9 cellular contexts compared by ENCODE assay signal in genomic region chr4:338759-339097, GRCh38. TPM values are rescaled to one million over a fixed set of nuclear protein-coding genes. Genes with fewer than 3 reads are reported as not detected.
DNase-seq lines count a peak whose midpoint lies in the region; ATAC-seq and TF ChIP-seq lines count a peak whose summit lies in the region.
"Had no signal": no experiment of that assay in that cellular context is flagged by ENCODE, and none has a peak within 500 bp of the region (broad histone marks: within the 10 kb centered on the region; RNA-seq: fewer than 3 reads in every experiment).

No MANE protein-coding gene starts in this region.

- peaks cover 24% of the 10 kb centered on the region for H3K9me3 ChIP-seq in upper lobe of right lung

- H3K9me3 Mint-ChIP-seq in activated naive CD4-positive, alpha-beta T cell treated with anti-CD3 and anti-CD28 coated beads, Interleukin-2, amount 10 ng/mL, durations not matched to agents 7 days and 5 days: peaks cover 62% of the 10 kb centered on the region
- H3K9me3 Mint-ChIP-seq in memory B cell: peaks cover 10% of the 10 kb centered on the region

- H3K36me3 ChIP-seq in brain microvascular endothelial cell (replicated peaks): peaks cover under 1% of the 10 kb centered on the region
- H3K36me3 ChIP-seq in upper lobe of right lung: peaks cover 1% of the 10 kb centered on the region

- H3K4me3 ChIP-seq in brain microvascular endothelial cell (ENCODE audit: low read depth, low read length) (peak overlapping the region; percentile 84), upper lobe of right lung (peak overlapping the region; percentile 98)

- H3K4me1 ChIP-seq in upper lobe of right lung: peaks cover 11% of the 10 kb centered on the region

- in situ Hi-C loops in brain microvascular endothelial cell (cut with HindIII; ENCODE audit: low pct_ligation_motif_present, low sequenced_read_pairs): no loop called here

- CTCF ChIA-PET in activated naive CD4-positive, alpha-beta T cell treated with anti-CD3 and anti-CD28 coated beads, Interleukin-2, amount 10 ng/mL, durations not matched to agents 7 days and 5 days (lab: Charles Lee): no interaction called here

- H3K4me3 Mint-ChIP-seq in activated naive CD4-positive, alpha-beta T cell treated with anti-CD3 and anti-CD28 coated beads, Interleukin-2, amount 10 ng/mL, durations not matched to agents 7 days and 5 days: peak overlapping the region; percentile 99
- peak overlapping the region; percentile 98 for H3K4me3 Mint-ChIP-seq in memory B cell

- TF ChIP-seq CTCF in brain microvascular endothelial cell (IDR thresholded peaks at IDR 0.05; ENCODE audit: low read depth, low read length, missing control alignments): no peak
- TF ChIP-seq CTCF in upper lobe of right lung (IDR thresholded peaks at IDR 0.05): no peak

- intact Hi-C loops in upper lobe of right lung (cut with DNase I): no loop called here

- no peak overlapping the region for H3K27ac ChIP-seq in brain microvascular endothelial cell
- H3K27ac ChIP-seq in upper lobe of right lung: no peak overlapping the region

- no peak for DNase-seq in activated naive CD4-positive, alpha-beta T cell treated with anti-CD3 and anti-CD28 coated beads, Interleukin-2, amount 10 ng/mL, durations not matched to agents 7 days and 5 days
- no peak for DNase-seq in activated naive CD4-positive, alpha-beta T cell treated with anti-CD3 and anti-CD28 coated beads, Interleukin-2, amount 50 U/mL, for 16 hours
- no peak for DNase-seq in brain microvascular endothelial cell
- peak in 1 of 2 donors; percentile 7 for DNase-seq in memory B cell (ENCODE audit: low spot score in 2 of 2)
- no peak for DNase-seq in upper lobe of right lung
- DNase-seq in SHP77 treated with DMSO at 0.1 percent for 48 hours (lab: John Stamatoyannopoulos, UW): no peak
- no peak for DNase-seq in left lobe of liver (ENCODE audit: low spot score)
- DNase-seq: NCI-H1105 had no signal

- peaks cover 78% of the 10 kb centered on the region for H3K36me3 Mint-ChIP-seq in activated naive CD4-positive, alpha-beta T cell treated with anti-CD3 and anti-CD28 coated beads, Interleukin-2, amount 10 ng/mL, durations not matched to agents 7 days and 5 days
- peaks cover 31% of the 10 kb centered on the region for H3K36me3 Mint-ChIP-seq in memory B cell

- peak overlapping the region; percentile 99 for H3K27ac Mint-ChIP-seq in activated naive CD4-positive, alpha-beta T cell treated with anti-CD3 and anti-CD28 coated beads, Interleukin-2, amount 10 ng/mL, durations not matched to agents 7 days and 5 days
- peak overlapping the region; percentile 97 for H3K27ac Mint-ChIP-seq in memory B cell

- H3K27me3 ChIP-seq in brain microvascular endothelial cell (replicated peaks) (no peaks in the 10 kb centered on the region), upper lobe of right lung (no peaks in the 10 kb centered on the region)

- no peak for ATAC-seq in memory B cell (ENCODE audit: low read depth)
- ATAC-seq in upper lobe of right lung: no peak
- no peak for ATAC-seq in activated CD4-positive, CD25-positive, alpha-beta regulatory T cell treated with anti-CD3 and anti-CD28 coated beads, Interleukin-2, amount 50 U/mL, for 24 hours
- no peak for ATAC-seq in left lobe of liver

- H3K4me1 Mint-ChIP-seq in activated naive CD4-positive, alpha-beta T cell treated with anti-CD3 and anti-CD28 coated beads, Interleukin-2, amount 10 ng/mL, durations not matched to agents 7 days and 5 days: peaks cover 35% of the 10 kb centered on the region
- peaks cover 18% of the 10 kb centered on the region for H3K4me1 Mint-ChIP-seq in memory B cell

- peaks cover 4% of the 10 kb centered on the region for H3K27me3 Mint-ChIP-seq in activated naive CD4-positive, alpha-beta T cell treated with anti-CD3 and anti-CD28 coated beads, Interleukin-2, amount 10 ng/mL, durations not matched to agents 7 days and 5 days
- no peaks in the 10 kb centered on the region for H3K27me3 Mint-ChIP-seq in memory B cell

RNA-seq across cellular contexts. Expression of gene ZNF141, which starts 1.1 kb away (rescaled TPM):
- total RNA-seq in upper lobe of right lung: 19.9 TPM
- total RNA-seq in left lobe of liver: 6.5 TPM

RNA-seq across cellular contexts. Expression of gene ZNF732, which starts 33.5 kb away (rescaled TPM):
- total RNA-seq in upper lobe of right lung (0.23 TPM), left lobe of liver (not detected)
